ENCODE assay signal across 8 cellular contexts in genomic region chr1:220272047-220272840, GRCh38. TPM values are rescaled to one million over a fixed set of nuclear protein-coding genes. Genes with fewer than 3 reads are reported as not detected.
DNase-seq lines count a peak whose midpoint lies in the region; ATAC-seq and TF ChIP-seq lines count a peak whose summit lies in the region.

Gene RAB3GAP2 (minus strand): TSS chr1:220272453. CDS start chr1:220272337, 116 bp downstream.

- in situ Hi-C loops in GM13977 (cut with MboI; ENCODE audit: low pct_unique_long_range_greater_than_20kb, low sequenced_read_pairs, unreplicated experiment): no loop called here

- H3K9me3 Mint-ChIP-seq in T-cell: no peaks in the 10 kb centered on the region

- intact Hi-C loops in left ventricle myocardium inferior (cut with micrococcal nuclease) (no loop called here), prostate gland (cut with DNase I) (loop anchor here (5.0 to 10.0 kb wide), 2 partner anchors 255 to 503 kb away; partner anchors contain the start of gene MARK1)

- POLR2A ChIA-PET in T-cell (lab: Charles Lee): interaction anchor here (0.5 to 0.7 kb wide), 3 partner anchors 25 to 182 kb away, joined by 3 to 4 read pairs (median 3); no protein-coding TSS in a partner anchor

- H3K36me3 ChIP-seq in left ventricle myocardium inferior: peaks cover 5% of the 10 kb centered on the region
- no peaks in the 10 kb centered on the region for H3K36me3 ChIP-seq in prostate gland
- no peaks in the 10 kb centered on the region for H3K36me3 ChIP-seq in urinary bladder (ENCODE audit: insufficient read depth)

- H3K36me3 Mint-ChIP-seq in T-cell: peaks cover 15% of the 10 kb centered on the region

- H3K9me3 ChIP-seq in left ventricle myocardium inferior (replicated peaks) (no peaks in the 10 kb centered on the region), prostate gland (no peaks in the 10 kb centered on the region)

- peaks cover 4% of the 10 kb centered on the region for H3K27me3 ChIP-seq in left ventricle myocardium inferior (ENCODE audit: low read depth)
- H3K27me3 ChIP-seq in prostate gland (replicated peaks; ENCODE audit: insufficient read depth): no peaks in the 10 kb centered on the region

- H3K4me1 Mint-ChIP-seq in T-cell: peaks cover 12 to 16% (median 13%) of the 10 kb centered on the region in 3 donors

- H3K4me3 ChIP-seq in left ventricle myocardium inferior (peak within 1 kb of the TSS; percentile 95), prostate gland (peak within 1 kb of the TSS; percentile 74 to 90), urinary bladder (ENCODE audit: low read depth, low read length) (peak within 1 kb of the TSS; percentile 67)

- under 1% methylated on average over 40 of the region's 49 CpGs for WGBS in prostate gland
- under 1% methylated on average over 49 of the region's 49 CpGs for WGBS in urinary bladder

- TF ChIP-seq POLR2A in prostate gland (IDR thresholded peaks at IDR 0.05): peak; percentile 54

- CTCF ChIA-PET in T-cell (lab: Charles Lee): interaction anchor here in 1 of 2 donors (0.8 to 1.4 kb wide), 5 partner anchors 26 to 461 kb away, joined by 3 to 8 read pairs (median 4); partner anchors contain the start of gene IARS2

- no peak within 1 kb of the TSS for H3K27ac Mint-ChIP-seq in T-cell

- H3K4me3 Mint-ChIP-seq in T-cell: no peak within 1 kb of the TSS

- TF ChIP-seq CTCF in GM13977 (IDR thresholded peaks at IDR 0.05; ENCODE audit: extremely low read depth, insufficient read depth, missing control alignments) (no peak), left ventricle myocardium inferior (IDR thresholded peaks at IDR 0.05; ENCODE audit: borderline replicate concordance) (no peak), prostate gland (IDR thresholded peaks at IDR 0.05) (peak in 2 of 4 experiments; percentile 13 to 17)

- peaks cover 56% of the 10 kb centered on the region for H3K4me1 ChIP-seq in left ventricle myocardium inferior
- peaks cover 6% of the 10 kb centered on the region for H3K4me1 ChIP-seq in prostate gland (replicated peaks)
- H3K4me1 ChIP-seq in urinary bladder (ENCODE audit: insufficient read depth): no peaks in the 10 kb centered on the region

- peaks cover 3 to 7% of the 10 kb centered on the region in 2 donors for H3K27me3 Mint-ChIP-seq in T-cell

- peak within 1 kb of the TSS; percentile 88 for H3K27ac ChIP-seq in left ventricle myocardium inferior (replicated peaks)
- H3K27ac ChIP-seq in prostate gland: peak within 1 kb of the TSS; percentile 68 to 89
- H3K27ac ChIP-seq in urinary bladder (ENCODE audit: low read depth): peak within 1 kb of the TSS; percentile 77

- peak; percentile 94 for DNase-seq in GM13977 (ENCODE audit: low spot score)
- peak; percentile 95 for DNase-seq in NCI-H146 (lab: John Stamatoyannopoulos, UW)
- peak; percentile 91 to 97 (median 96) for DNase-seq in T-cell
- DNase-seq in amniotic stem cell (lab: John Stamatoyannopoulos, UW): peak; percentile 88
- DNase-seq in left ventricle myocardium inferior: peak; percentile 95
- DNase-seq in prostate gland (ENCODE audit: low spot score): peak; percentile 91

- ATAC-seq in HG02870 (IDR thresholded peaks at IDR 0.05; ENCODE audit: unreplicated experiment): peak; percentile 94
- ATAC-seq in T-cell (replicated peaks in 1 of 4): peak; percentile 93 to 94 (median 94)

RNA-seq across cellular contexts. Expression of gene RAB3GAP2, which starts in this region (rescaled TPM):
- total RNA-seq in T-cell (10 to 100 TPM; 42.1 to 55.1 (median 46.7) TPM), left ventricle myocardium inferior (20.3 TPM), prostate gland (10 to 100 TPM; 17.6 to 20.7 TPM), urinary bladder (50.1 TPM)
- polyA plus RNA-seq in urinary bladder: 9.8 TPM

Comparison
In these comparisons a context has a peak if more than half of its experiments do, and no peak if none do; other contexts are left out.
1. Peak in every context shown above with its lines: DNase-seq, ATAC-seq, H3K4me3 ChIP-seq and H3K27ac ChIP-seq.